In the genomic region with DNA sequence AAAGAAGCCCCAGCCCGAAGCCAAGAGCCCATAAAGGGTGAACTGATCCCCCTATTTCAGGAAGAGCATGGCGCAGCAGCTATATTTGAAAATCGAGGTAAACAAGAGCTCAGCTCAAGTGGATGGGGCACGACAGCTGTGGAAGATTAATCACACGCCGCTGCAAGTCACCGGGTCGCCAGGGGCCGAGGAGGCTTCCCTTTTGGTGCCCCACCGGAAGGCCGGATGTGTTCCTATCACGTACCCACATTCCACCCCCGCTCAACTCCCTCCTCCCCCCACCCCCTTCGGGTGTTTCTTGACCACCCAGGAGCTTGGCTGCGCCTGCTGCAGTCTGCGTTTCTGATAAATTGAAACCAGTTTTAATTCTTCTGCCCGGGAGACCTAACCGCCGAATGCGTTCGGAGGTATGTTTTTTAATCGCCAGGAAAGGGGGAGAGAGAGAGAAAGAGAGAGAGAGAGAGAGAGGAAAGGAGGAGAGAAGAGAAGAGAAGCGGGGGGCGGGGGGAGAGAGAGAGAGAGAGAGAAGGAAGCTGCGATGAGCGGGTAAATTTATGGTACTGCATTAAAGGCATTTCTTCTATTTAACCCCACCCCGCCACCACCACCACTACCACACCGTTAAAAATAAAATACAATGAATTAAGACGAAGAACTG, we compare ENCODE assay signal across 8 cellular contexts. TPM values are rescaled to one million over a fixed set of nuclear protein-coding genes. Genes with fewer than 3 reads are reported as not detected.
DNase-seq lines count a peak whose midpoint lies in the region; ATAC-seq and TF ChIP-seq lines count a peak whose summit lies in the region.

No MANE protein-coding gene starts in this region.

- intact Hi-C loops in breast epithelium (cut with DNase I; ENCODE audit: low total_unique reads): no loop called here
- intact Hi-C loops in MCF 10A (cut with micrococcal nuclease): no loop called here
- intact Hi-C loops in activated B cell treated with CpG ODN at 0.5 μM for 24 hours (cut with micrococcal nuclease): no loop called here
- intact Hi-C loops in left ventricle myocardium inferior (cut with micrococcal nuclease): no loop called here
- intact Hi-C loops in spleen (cut with DNase I; ENCODE audit: low total_unique reads): no loop called here
- intact Hi-C loops in PC-3 (cut with micrococcal nuclease): no loop called here

- H3F3A ChIP-seq in PC-3 (ENCODE audit: low read length, unreplicated experiment): no peaks in the 10 kb centered on the region

- ATAC-seq in activated B cell treated with CpG ODN at 0.5 μM for 24 hours (ENCODE audit: low read depth) (peak; percentile 20), PC-3 (no peak), HG03460 (IDR thresholded peaks at IDR 0.05; ENCODE audit: unreplicated experiment) (no peak)

- POLR2A ChIA-PET in MCF 10A (lab: Yijun Ruan, JAX) (no interaction called here), activated B cell treated with CpG ODN at 0.5 μM for 24 hours (lab: Charles Lee) (interaction anchor here (0.6 kb wide), 2 partner anchors 468 to 622 kb away, joined by 4 to 12 read pairs; a partner anchor contains a TSS), PC-3 (lab: Charles Lee; ENCODE audit: unreplicated experiment) (interaction anchor here (0.6 kb wide), 1 partner anchor 103 kb away, joined by 3 read pairs; no protein-coding TSS in a partner anchor)

- H3K4me3 Mint-ChIP-seq in MCF 10A (ENCODE audit: unreplicated experiment) (no peak overlapping the region), activated B cell treated with CpG ODN at 0.5 μM for 24 hours (peak overlapping the region; percentile 83)

- H3K36me3 ChIP-seq in breast epithelium (no peaks in the 10 kb centered on the region), left ventricle myocardium inferior (no peaks in the 10 kb centered on the region), spleen (no peaks in the 10 kb centered on the region), PC-3 (ENCODE audit: low read depth, low read length) (no peaks in the 10 kb centered on the region)

- H3K36me3 Mint-ChIP-seq in MCF 10A (ENCODE audit: insufficient read depth, unreplicated experiment) (no peaks in the 10 kb centered on the region), activated B cell treated with CpG ODN at 0.5 μM for 24 hours (ENCODE audit: low read depth) (no peaks in the 10 kb centered on the region)

- H3K9me3 ChIP-seq in breast epithelium: no peaks in the 10 kb centered on the region
- H3K9me3 ChIP-seq in left ventricle myocardium inferior (replicated peaks): no peaks in the 10 kb centered on the region
- no peaks in the 10 kb centered on the region for H3K9me3 ChIP-seq in spleen
- no peaks in the 10 kb centered on the region for H3K9me3 ChIP-seq in PC-3 (ENCODE audit: low read length)

- no peaks in the 10 kb centered on the region for H3K79me2 ChIP-seq in PC-3 (ENCODE audit: low read length)

- 3 to 9% (median 3%) methylated on average over 24 to 29 of the region's 29 CpGs for WGBS in spleen, 5 donors

- peaks cover 53% of the 10 kb centered on the region for H3K27me3 Mint-ChIP-seq in MCF 10A (ENCODE audit: insufficient read depth, unreplicated experiment)
- H3K27me3 Mint-ChIP-seq in activated B cell treated with CpG ODN at 0.5 μM for 24 hours: peaks cover 40% of the 10 kb centered on the region

- H4K20me1 ChIP-seq in PC-3 (ENCODE audit: low read length): no peaks in the 10 kb centered on the region

- no peak overlapping the region for H3K27ac Mint-ChIP-seq in MCF 10A (ENCODE audit: low read depth, unreplicated experiment)
- H3K27ac Mint-ChIP-seq in activated B cell treated with CpG ODN at 0.5 μM for 24 hours: no peak overlapping the region

- no peak overlapping the region for H3K9ac ChIP-seq in PC-3 (ENCODE audit: low read length)

- no peaks in the 10 kb centered on the region for H3K9me2 ChIP-seq in PC-3 (replicated peaks; ENCODE audit: low read length)

- peak overlapping the region; percentile 25 to 64 (median 43) for H3K4me3 ChIP-seq in breast epithelium
- peak overlapping the region; percentile 64 for H3K4me3 ChIP-seq in left ventricle myocardium inferior
- peak overlapping the region; percentile 5 to 74 (median 48) for H3K4me3 ChIP-seq in spleen
- H3K4me3 ChIP-seq in PC-3 (ENCODE audit: low read length): no peak overlapping the region

- H3K27ac ChIP-seq in breast epithelium (no peak overlapping the region), left ventricle myocardium inferior (replicated peaks) (no peak overlapping the region), spleen (no peak overlapping the region), PC-3 (ENCODE audit: low read length) (no peak overlapping the region)

- H3K27me3 ChIP-seq in breast epithelium (peaks cover 5 to 59% of the 10 kb centered on the region in 2 donors), left ventricle myocardium inferior (ENCODE audit: low read depth) (peaks cover 93% of the 10 kb centered on the region), spleen (replicated peaks in 1 of 7) (peaks cover 0 to 89% (median 32%) of the 10 kb centered on the region in 7 donors), PC-3 (ENCODE audit: low read length) (peaks cover 87% of the 10 kb centered on the region)

- H3K4me1 Mint-ChIP-seq in MCF 10A (ENCODE audit: insufficient read depth, unreplicated experiment) (peaks cover 5% of the 10 kb centered on the region), activated B cell treated with CpG ODN at 0.5 μM for 24 hours (peaks cover 27% of the 10 kb centered on the region)

- no peak overlapping the region for H3K4me2 ChIP-seq in PC-3 (ENCODE audit: low read length)

- TF ChIP-seq POLR2A in breast epithelium (IDR thresholded peaks at IDR 0.05): no peak
- TF ChIP-seq POLR2A in spleen (IDR thresholded peaks at IDR 0.05): no peak

- DNase-seq in breast epithelium (ENCODE audit: low spot score in 2 of 2): no peak
- no peak for DNase-seq in MCF 10A (ENCODE audit: unreplicated experiment)
- DNase-seq in activated B cell treated with CpG ODN at 0.5 μM for 24 hours: no peak
- no peak for DNase-seq in left ventricle myocardium inferior
- no peak for DNase-seq in spleen
- no peak for DNase-seq in foreskin melanocyte
- no peak for DNase-seq in PC-3

- H3K9me3 Mint-ChIP-seq in MCF 10A (ENCODE audit: unreplicated experiment): no peaks in the 10 kb centered on the region
- no peaks in the 10 kb centered on the region for H3K9me3 Mint-ChIP-seq in activated B cell treated with CpG ODN at 0.5 μM for 24 hours

- H2AFZ ChIP-seq in PC-3 (ENCODE audit: low read length): no peak overlapping the region

- CTCF ChIA-PET in MCF 10A (lab: Yijun Ruan, JAX): interaction anchor here (0.6 kb wide), 1 partner anchor 700 kb away, joined by 3 read pairs; no protein-coding TSS in a partner anchor
- CTCF ChIA-PET in activated B cell treated with CpG ODN at 0.5 μM for 24 hours (lab: Charles Lee): no interaction called here
- CTCF ChIA-PET in PC-3 (lab: Charles Lee): no interaction called here

- BruUV-seq in MCF 10A (replicated peaks; lab: Mats Ljungman, UMichigan): no TSS peak
- no TSS peak for BruUV-seq in PC-3 (replicated peaks; lab: Mats Ljungman, UMichigan)

- H3K4me1 ChIP-seq in breast epithelium (no peaks in the 10 kb centered on the region), left ventricle myocardium inferior (peaks cover 22% of the 10 kb centered on the region), spleen (peaks cover 3 to 37% (median 34%) of the 10 kb centered on the region in 6 donors), PC-3 (ENCODE audit: insufficient read depth, low read length) (no peaks in the 10 kb centered on the region)

- TF ChIP-seq CTCF in breast epithelium (IDR thresholded peaks at IDR 0.05): no peak
- no peak for TF ChIP-seq CTCF in MCF 10A (IDR thresholded peaks at IDR 0.05; ENCODE audit: unreplicated experiment)
- no peak for TF ChIP-seq CTCF in activated B cell treated with CpG ODN at 0.5 μM for 24 hours (IDR thresholded peaks at IDR 0.05)
- TF ChIP-seq CTCF in left ventricle myocardium inferior (IDR thresholded peaks at IDR 0.05; ENCODE audit: borderline replicate concordance): no peak
- no peak for TF ChIP-seq CTCF in spleen (IDR thresholded peaks at IDR 0.05 in 8 of 11, conservative IDR thresholded peaks at IDR 0.05 in 3 of 11)
- no peak for TF ChIP-seq CTCF in PC-3 (conservative IDR thresholded peaks at IDR 0.05; ENCODE audit: low read depth, low read length)

RNA-seq across cellular contexts. Expression of a gene that starts 1.8 kb away (rescaled TPM):
- total RNA-seq in breast epithelium (1 to 10 TPM in 1 of 3 donors, under 1 TPM in 1, not detected in 1; 0.59 to 1.8 TPM), MCF 10A (2022) (not detected in 2 replicates), activated B cell treated with CpG ODN at 0.5 μM for 24 hours (0.12 and 0.13 TPM in 2 replicates), left ventricle myocardium inferior (0.05 TPM), spleen (under 1 TPM; 0.19 to 0.52 (median 0.33) TPM), PC-3 (2014; rRNA removed) (not detected in 2 replicates)
- polyA plus RNA-seq in spleen: not detected
